ENCODE assay signal across 1 cellular context in the genomic region with DNA sequence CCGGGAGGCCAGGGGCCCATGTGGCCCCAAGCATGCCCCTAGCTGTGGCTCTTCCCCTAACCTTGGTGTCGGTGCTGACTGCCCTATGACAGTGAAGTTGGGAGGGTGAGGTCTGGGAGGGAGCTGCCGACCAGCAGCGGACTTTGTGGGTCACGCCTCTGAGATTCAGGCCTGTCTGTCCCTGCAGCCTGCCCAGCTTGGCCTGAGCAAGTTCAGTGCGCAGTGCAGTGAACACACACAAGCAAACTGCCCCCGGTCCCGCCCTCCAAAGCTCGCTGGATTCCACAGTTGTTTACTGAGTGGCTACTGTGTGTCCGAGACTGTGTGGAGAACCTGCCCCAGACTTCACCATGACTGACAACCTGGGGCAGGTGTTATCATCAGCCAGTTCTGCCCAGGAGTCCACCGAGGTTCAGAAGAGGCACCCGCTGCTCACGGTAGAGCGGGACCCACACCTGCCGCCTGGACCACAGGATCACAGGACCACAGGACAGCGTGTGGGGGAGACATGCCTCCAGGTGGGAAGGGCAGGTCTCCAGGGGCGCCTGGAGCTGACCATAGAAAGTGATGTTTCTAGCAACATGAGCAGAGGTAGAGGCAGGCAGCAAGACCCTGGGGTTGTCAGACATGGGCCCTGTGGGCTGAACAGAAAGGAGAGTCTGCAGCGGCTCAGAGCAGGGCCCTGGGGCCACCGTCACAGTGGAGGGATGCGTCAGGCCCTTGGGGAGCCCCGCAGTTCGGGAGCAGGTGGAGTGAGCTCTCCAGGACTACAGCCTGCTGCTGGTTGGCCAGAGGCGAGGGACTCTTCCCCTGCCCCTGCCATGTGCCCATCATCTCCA.
A peak's percentile ranks its signal among the peaks of the same experiment; 100 is the strongest.
TF ChIP-seq lines count a peak whose summit lies in the region.

No MANE protein-coding gene starts in this region.

TF ChIP-seq in HepG2, 621 proteins besides CTCF, POLR2A, EP300 and RAD21 (continued from another document and continues in another):
- TF ChIP-seq, protein P1, sequence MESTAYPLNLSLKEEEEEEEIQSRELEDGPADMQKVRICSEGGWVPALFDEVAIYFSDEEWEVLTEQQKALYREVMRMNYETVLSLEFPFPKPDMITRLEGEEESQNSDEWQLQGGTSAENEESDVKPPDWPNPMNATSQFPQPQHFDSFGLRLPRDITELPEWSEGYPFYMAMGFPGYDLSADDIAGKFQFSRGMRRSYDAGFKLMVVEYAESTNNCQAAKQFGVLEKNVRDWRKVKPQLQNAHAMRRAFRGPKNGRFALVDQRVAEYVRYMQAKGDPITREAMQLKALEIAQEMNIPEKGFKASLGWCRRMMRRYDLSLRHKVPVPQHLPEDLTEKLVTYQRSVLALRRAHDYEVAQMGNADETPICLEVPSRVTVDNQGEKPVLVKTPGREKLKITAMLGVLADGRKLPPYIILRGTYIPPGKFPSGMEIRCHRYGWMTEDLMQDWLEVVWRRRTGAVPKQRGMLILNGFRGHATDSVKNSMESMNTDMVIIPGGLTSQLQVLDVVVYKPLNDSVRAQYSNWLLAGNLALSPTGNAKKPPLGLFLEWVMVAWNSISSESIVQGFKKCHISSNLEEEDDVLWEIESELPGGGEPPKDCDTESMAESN (CRISPR knock-in tag; conservative IDR thresholded peaks at IDR 0.05) = 0 out of 2 replicates have a peak, but pooled peaks have one; percentile 25
- TF ChIP-seq FOXO1 (CRISPR knock-in tag; IDR thresholded peaks at IDR 0.05) (peak; percentile 13; the same call in 1 of the 2 replicates), SNAI1 (CRISPR knock-in tag; IDR thresholded peaks at IDR 0.05; ENCODE audit: borderline replicate concordance) (peak; percentile 48; the same call in 1 of the 2 replicates), ZNF678 (CRISPR knock-in tag; IDR thresholded peaks at IDR 0.05) (no peak), ZNF124 (CRISPR knock-in tag; IDR thresholded peaks at IDR 0.05) (no peak), ZNF275 (CRISPR knock-in tag; IDR thresholded peaks at IDR 0.05; ENCODE audit: borderline replicate concordance) (0 out of 2 replicates have a peak, but pooled peaks have one; percentile 34), MTERF4 (CRISPR knock-in tag; IDR thresholded peaks at IDR 0.05) (no peak), NFKB2 (CRISPR knock-in tag; IDR thresholded peaks at IDR 0.05; ENCODE audit: borderline replicate concordance) (0 out of 2 replicates have a peak, but pooled peaks have one; percentile 16), ZNF891 (CRISPR knock-in tag; IDR thresholded peaks at IDR 0.05) (peak; percentile 87), ZNF333 (CRISPR knock-in tag; IDR thresholded peaks at IDR 0.05; ENCODE audit: borderline replicate concordance) (0 out of 2 replicates have a peak, but pooled peaks have one; percentile 65), HNF4A (CRISPR knock-in tag; IDR thresholded peaks at IDR 0.05) (0 out of 2 replicates have a peak, but pooled peaks have one; percentile 4), RARA (CRISPR knock-in tag; IDR thresholded peaks at IDR 0.05) (no peak), THAP9 (CRISPR knock-in tag; IDR thresholded peaks at IDR 0.05; ENCODE audit: borderline replicate concordance) (peak; percentile 25; the same call in 1 of the 2 replicates), ZNF33B (CRISPR knock-in tag; IDR thresholded peaks at IDR 0.05) (no peak), TBX2 (CRISPR knock-in tag; IDR thresholded peaks at IDR 0.05; ENCODE audit: borderline replicate concordance) (peak; percentile 38; the same call in 1 of the 2 replicates), ZNF598 (CRISPR knock-in tag; IDR thresholded peaks at IDR 0.05; ENCODE audit: borderline replicate concordance) (0 out of 2 replicates have a peak, but pooled peaks have one; percentile 2), HOXA7 (CRISPR knock-in tag; IDR thresholded peaks at IDR 0.05) (no peak), NR2F6 (IDR thresholded peaks at IDR 0.05) (no peak), NR2F6 (CRISPR knock-in tag; IDR thresholded peaks at IDR 0.05) (peak; percentile 8; the same call in 1 of the 2 replicates), ZNF282 (IDR thresholded peaks at IDR 0.05; ENCODE audit: partially characterized antibody) (no peak), SMAD1 (CRISPR knock-in tag; IDR thresholded peaks at IDR 0.05; ENCODE audit: borderline replicate concordance, low read depth) (no peak), ZNF574 (CRISPR knock-in tag; IDR thresholded peaks at IDR 0.05) (peak; percentile 15; the same call in 1 of the 2 replicates)
- TF ChIP-seq, protein P2, sequence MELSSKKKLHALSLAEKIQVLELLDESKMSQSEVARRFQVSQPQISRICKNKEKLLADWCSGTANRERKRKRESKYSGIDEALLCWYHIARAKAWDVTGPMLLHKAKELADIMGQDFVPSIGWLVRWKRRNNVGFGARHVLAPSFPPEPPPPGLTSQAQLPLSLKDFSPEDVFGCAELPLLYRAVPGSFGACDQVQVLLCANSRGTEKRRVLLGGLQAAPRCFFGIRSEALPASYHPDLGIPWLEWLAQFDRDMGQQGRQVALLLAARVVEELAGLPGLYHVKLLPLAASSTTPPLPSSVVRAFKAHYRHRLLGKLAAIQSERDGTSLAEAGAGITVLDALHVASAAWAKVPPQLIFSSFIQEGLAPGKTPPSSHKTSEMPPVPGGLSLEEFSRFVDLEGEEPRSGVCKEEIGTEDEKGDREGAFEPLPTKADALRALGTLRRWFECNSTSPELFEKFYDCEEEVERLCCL (CRISPR knock-in tag; IDR thresholded peaks at IDR 0.05; ENCODE audit: borderline replicate concordance) = no peak
- TF ChIP-seq, protein P3, sequence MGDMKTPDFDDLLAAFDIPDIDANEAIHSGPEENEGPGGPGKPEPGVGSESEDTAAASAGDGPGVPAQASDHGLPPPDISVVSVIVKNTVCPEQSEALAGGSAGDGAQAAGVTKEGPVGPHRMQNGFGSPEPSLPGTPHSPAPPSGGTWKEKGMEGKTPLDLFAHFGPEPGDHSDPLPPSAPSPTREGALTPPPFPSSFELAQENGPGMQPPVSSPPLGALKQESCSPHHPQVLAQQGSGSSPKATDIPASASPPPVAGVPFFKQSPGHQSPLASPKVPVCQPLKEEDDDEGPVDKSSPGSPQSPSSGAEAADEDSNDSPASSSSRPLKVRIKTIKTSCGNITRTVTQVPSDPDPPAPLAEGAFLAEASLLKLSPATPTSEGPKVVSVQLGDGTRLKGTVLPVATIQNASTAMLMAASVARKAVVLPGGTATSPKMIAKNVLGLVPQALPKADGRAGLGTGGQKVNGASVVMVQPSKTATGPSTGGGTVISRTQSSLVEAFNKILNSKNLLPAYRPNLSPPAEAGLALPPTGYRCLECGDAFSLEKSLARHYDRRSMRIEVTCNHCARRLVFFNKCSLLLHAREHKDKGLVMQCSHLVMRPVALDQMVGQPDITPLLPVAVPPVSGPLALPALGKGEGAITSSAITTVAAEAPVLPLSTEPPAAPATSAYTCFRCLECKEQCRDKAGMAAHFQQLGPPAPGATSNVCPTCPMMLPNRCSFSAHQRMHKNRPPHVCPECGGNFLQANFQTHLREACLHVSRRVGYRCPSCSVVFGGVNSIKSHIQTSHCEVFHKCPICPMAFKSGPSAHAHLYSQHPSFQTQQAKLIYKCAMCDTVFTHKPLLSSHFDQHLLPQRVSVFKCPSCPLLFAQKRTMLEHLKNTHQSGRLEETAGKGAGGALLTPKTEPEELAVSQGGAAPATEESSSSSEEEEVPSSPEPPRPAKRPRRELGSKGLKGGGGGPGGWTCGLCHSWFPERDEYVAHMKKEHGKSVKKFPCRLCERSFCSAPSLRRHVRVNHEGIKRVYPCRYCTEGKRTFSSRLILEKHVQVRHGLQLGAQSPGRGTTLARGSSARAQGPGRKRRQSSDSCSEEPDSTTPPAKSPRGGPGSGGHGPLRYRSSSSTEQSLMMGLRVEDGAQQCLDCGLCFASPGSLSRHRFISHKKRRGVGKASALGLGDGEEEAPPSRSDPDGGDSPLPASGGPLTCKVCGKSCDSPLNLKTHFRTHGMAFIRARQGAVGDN (CRISPR knock-in tag; IDR thresholded peaks at IDR 0.05) = peak; percentile 61
